In genomic region chr7:151019130-151019447, GRCh38 we compare ENCODE assay signal across 9 cellular contexts. TPM values are rescaled to one million over a fixed set of nuclear protein-coding genes. Genes with fewer than 3 reads are reported as not detected.
DNase-seq lines count a peak whose midpoint lies in the region; ATAC-seq and TF ChIP-seq lines count a peak whose summit lies in the region.
"Had no signal": no experiment of that assay in that cellular context is flagged by ENCODE, and none has a peak within 500 bp of the region (broad histone marks: within the 10 kb centered on the region; RNA-seq: fewer than 3 reads in every experiment).

No MANE protein-coding gene starts in this region.

- no peaks in the 10 kb centered on the region for H3K27me3 ChIP-seq in CD4-positive, alpha-beta memory T cell (ENCODE audit: insufficient read depth, low read length)
- H3K27me3 ChIP-seq in heart left ventricle: peaks cover 3 to 43% (median 19%) of the 10 kb centered on the region in 9 donors
- peaks cover 20% of the 10 kb centered on the region for H3K27me3 ChIP-seq in rectal smooth muscle tissue (ENCODE audit: control insufficient read depth, insufficient read depth, low read length)

- TF ChIP-seq CTCF in heart left ventricle (IDR thresholded peaks at IDR 0.05) (no peak), RWPE1 (conservative IDR thresholded peaks at IDR 0.05; ENCODE audit: low read depth) (no peak)

- H3K27ac ChIP-seq in CD4-positive, alpha-beta memory T cell (ENCODE audit: low read depth, low read length): no peak overlapping the region
- H3K27ac ChIP-seq in heart left ventricle: no peak overlapping the region
- no peak overlapping the region for H3K27ac ChIP-seq in rectal smooth muscle tissue (ENCODE audit: low read depth, low read length)
- no peak overlapping the region for H3K27ac ChIP-seq in RWPE1

- H3K27me3 Mint-ChIP-seq in CD4-positive, alpha-beta memory T cell: peaks cover 1 to 10% of the 10 kb centered on the region in 2 donors
- H3K27me3 Mint-ChIP-seq in T-cell: peaks cover 0 to 15% of the 10 kb centered on the region in 2 donors

- peak overlapping the region; percentile 54 to 94 (median 70) for H3K4me3 Mint-ChIP-seq in CD4-positive, alpha-beta memory T cell
- peak overlapping the region; percentile 41 to 84 (median 72) for H3K4me3 Mint-ChIP-seq in T-cell

- peaks cover 0 to 1% of the 10 kb centered on the region in 2 donors for H3K36me3 Mint-ChIP-seq in CD4-positive, alpha-beta memory T cell
- H3K36me3 Mint-ChIP-seq in T-cell: peaks cover 5% of the 10 kb centered on the region

- H3K9me3 ChIP-seq in CD4-positive, alpha-beta memory T cell (ENCODE audit: control insufficient read depth in 1 of 2, low read length in 2 of 2): no peaks in the 10 kb centered on the region
- H3K9me3 ChIP-seq in heart left ventricle: no peaks in the 10 kb centered on the region

- H3K36me3 ChIP-seq in CD4-positive, alpha-beta memory T cell (ENCODE audit: insufficient read depth, low read length): no peaks in the 10 kb centered on the region
- peaks cover 0 to under 1% (median 0%) of the 10 kb centered on the region in 9 donors for H3K36me3 ChIP-seq in heart left ventricle
- no peaks in the 10 kb centered on the region for H3K36me3 ChIP-seq in rectal smooth muscle tissue (ENCODE audit: control insufficient read depth, insufficient read depth, low read length)

- TF ChIP-seq POLR2A in heart left ventricle (IDR thresholded peaks at IDR 0.05): no peak

- H3K4me3 ChIP-seq in CD4-positive, alpha-beta memory T cell (ENCODE audit: low read length in 2 of 2): peak overlapping the region in 1 of 2 donors; percentile 68
- H3K4me3 ChIP-seq in heart left ventricle (peak overlapping the region in 7 of 12 donors; percentile 17 to 40 (median 32)), rectal smooth muscle tissue (ENCODE audit: low read length) (peak overlapping the region; percentile 39)

- POLR2A ChIA-PET in CD4-positive, alpha-beta memory T cell (lab: Charles Lee; ENCODE audit: partially characterized antibody): interaction anchor here (0.9 to 13.0 kb wide), 16 partner anchors 10 to 121 kb away, joined by 3 to 182 read pairs (median 4); partner anchors contain the start of genes ABCB8, SLC4A2 and TMUB1
- POLR2A ChIA-PET in T-cell (lab: Charles Lee): interaction anchor here in 1 of 2 donors (0.9 to 1.0 kb wide), 2 partner anchors 9 to 11 kb away, joined by 3 read pairs; partner anchors contain the start of gene ABCB8
- POLR2A ChIA-PET in RWPE1 (lab: Yijun Ruan, JAX; ENCODE audit: low non-redundant PET): no interaction called here

- peak overlapping the region in 2 of 7 donors; percentile 56 to 97 for H3K27ac Mint-ChIP-seq in CD4-positive, alpha-beta memory T cell
- H3K27ac Mint-ChIP-seq in T-cell: peak overlapping the region in 1 of 2 donors; percentile 45

- CTCF ChIA-PET in CD4-positive, alpha-beta memory T cell (lab: Charles Lee; ENCODE audit: partially characterized antibody): interaction anchor here (0.6 to 7.4 kb wide), 24 partner anchors 9 to 658 kb away, joined by 3 to 98 read pairs (median 6); partner anchors contain the start of genes ABCB8 and NOS3
- CTCF ChIA-PET in T-cell (lab: Charles Lee): interaction anchor here (0.6 to 3.8 kb wide), 10 partner anchors 8 to 154 kb away, joined by 3 to 19 read pairs (median 3); partner anchors contain the start of genes ABCB8 (in 1 of the 2) and FASTK (in 1 of the 2)
- CTCF ChIA-PET in RWPE1 (lab: Yijun Ruan, JAX): interaction anchor here (0.9 to 1.2 kb wide), 3 partner anchors 9 to 137 kb away, joined by 3 to 5 read pairs (median 5); no protein-coding TSS in a partner anchor

- no peak for DNase-seq in CD4-positive, alpha-beta memory T cell
- no peak for DNase-seq in T-cell
- no peak for DNase-seq in heart left ventricle
- no peak for DNase-seq in RWPE1 (ENCODE audit: low spot score)
- no peak for DNase-seq in hepatic stellate cell (ENCODE audit: low spot score)
- DNase-seq in H4 (ENCODE audit: low spot score): no peak
- DNase-seq in GOT3 (lab: John Stamatoyannopoulos, UW): no peak
- DNase-seq: SW 1271 had no signal

- no peak overlapping the region for H3K9ac ChIP-seq in rectal smooth muscle tissue (ENCODE audit: low read length)

- ATAC-seq in T-cell (replicated peaks in 1 of 4) (no peak), heart left ventricle (no peak)

- WGBS in heart left ventricle, 4 donors: 26 to 56% (median 31%) methylated on average over 13 to 20 of the region's 20 CpGs

- no peaks in the 10 kb centered on the region for H3K9me3 Mint-ChIP-seq in CD4-positive, alpha-beta memory T cell
- no peaks in the 10 kb centered on the region for H3K9me3 Mint-ChIP-seq in T-cell

- H3K4me1 ChIP-seq in CD4-positive, alpha-beta memory T cell (ENCODE audit: insufficient read depth, low read length): peaks cover 49% of the 10 kb centered on the region
- H3K4me1 ChIP-seq in heart left ventricle: peaks cover 0 to 25% (median 13%) of the 10 kb centered on the region in 12 donors
- H3K4me1 ChIP-seq in rectal smooth muscle tissue (ENCODE audit: control insufficient read depth, insufficient read depth, low read length): peaks cover 6% of the 10 kb centered on the region

- H3K4me1 Mint-ChIP-seq in CD4-positive, alpha-beta memory T cell: peaks cover 35 to 55% (median 46%) of the 10 kb centered on the region in 4 donors
- H3K4me1 Mint-ChIP-seq in T-cell: peaks cover 45 to 57% (median 53%) of the 10 kb centered on the region in 3 donors

- intact Hi-C loops in CD4-positive, alpha-beta memory T cell (cut with micrococcal nuclease): loop anchor here (2.0 to 10.0 kb wide), 2 partner anchors 40 to 326 kb away; partner anchors contain the start of genes NUB1 and SLC4A2
- intact Hi-C loops in heart left ventricle (cut with DNase I): loop anchor here in 1 of 10 donors (5.0 kb wide), 1 partner anchor 93 kb away; no protein-coding TSS in a partner anchor

RNA-seq across cellular contexts. Expression of gene ATG9B, which starts 5.2 kb away (rescaled TPM):
- total RNA-seq in CD4-positive, alpha-beta memory T cell: 10 to 100 TPM; 29.3 to 29.9 TPM
- 10 to 100 TPM; 16.9 to 36.6 TPM for polyA plus RNA-seq in CD4-positive, alpha-beta memory T cell
- 10 to 100 TPM; 24.0 to 37.0 (median 31.8) TPM for total RNA-seq in T-cell
- total RNA-seq in heart left ventricle: 1 to 10 TPM in 1 of 9 donors, under 1 TPM in 1, not detected in 7; 0.07 to 1.0 TPM
- polyA plus RNA-seq in heart left ventricle: under 1 TPM; 0.26 to 0.38 TPM
- 0.17 TPM in 1 of 2 replicates, not detected in the other for total RNA-seq in H4 (2014; rRNA removed; shearing (Covaris generic))

RNA-seq across cellular contexts. Expression of gene ABCB8, which starts 9.2 kb away (rescaled TPM):
- 10 to 100 TPM; 71.2 to 75.8 TPM for total RNA-seq in CD4-positive, alpha-beta memory T cell
- 10 to 100 TPM; 17.8 to 22.8 TPM for polyA plus RNA-seq in CD4-positive, alpha-beta memory T cell
- total RNA-seq in T-cell (10 to 100 TPM; 72.4 to 83.0 (median 74.8) TPM), heart left ventricle (10 to 100 TPM; 13.6 to 34.5 (median 26.0) TPM)
- polyA plus RNA-seq in heart left ventricle: 10 to 100 TPM; 20.9 to 29.0 TPM
- total RNA-seq in H4 (2014; rRNA removed; shearing (Covaris generic)): 25.2 and 26.5 TPM in 2 replicates

RNA-seq across cellular contexts. Expression of gene NOS3, which starts 28.3 kb away (rescaled TPM):
- 1 to 10 TPM; 4.0 to 4.6 TPM for total RNA-seq in CD4-positive, alpha-beta memory T cell
- 10 to 100 TPM in 1 of 2 donors, 1 to 10 TPM in 1; 6.6 to 14.9 TPM for polyA plus RNA-seq in CD4-positive, alpha-beta memory T cell
- total RNA-seq in T-cell (10 to 100 TPM in 1 of 5 donors, 1 to 10 TPM in 4; 4.8 to 10.1 (median 5.0) TPM), heart left ventricle (10 to 100 TPM in 7 of 9 donors, 1 to 10 TPM in 2; 9.4 to 49.4 (median 17.3) TPM)
- 10 to 100 TPM in 1 of 2 donors, 1 to 10 TPM in 1; 8.9 to 20.5 TPM for polyA plus RNA-seq in heart left ventricle
- total RNA-seq in H4 (2014; rRNA removed; shearing (Covaris generic)): 0.29 and 0.60 TPM in 2 replicates

RNA-seq across cellular contexts. Expression of gene ASIC3, which starts 29.2 kb away (rescaled TPM):
- 10 to 100 TPM; 10.6 to 11.6 TPM for total RNA-seq in CD4-positive, alpha-beta memory T cell
- not detected for polyA plus RNA-seq in CD4-positive, alpha-beta memory T cell
- total RNA-seq in T-cell (10 to 100 TPM in 4 of 5 donors, 1 to 10 TPM in 1; 9.8 to 16.0 (median 11.9) TPM), heart left ventricle (1 to 10 TPM; 2.7 to 8.2 (median 4.8) TPM)
- 10 to 100 TPM in 1 of 2 donors, 1 to 10 TPM in 1; 2.8 to 12.9 TPM for polyA plus RNA-seq in heart left ventricle
- total RNA-seq in H4 (2014; rRNA removed; shearing (Covaris generic)): 0.10 TPM in 1 of 2 replicates, not detected in the other

RNA-seq across cellular contexts. Expression of gene CDK5, which starts 38.6 kb away (rescaled TPM):
- 1 to 10 TPM; 6.3 to 7.5 TPM for total RNA-seq in CD4-positive, alpha-beta memory T cell
- polyA plus RNA-seq in CD4-positive, alpha-beta memory T cell: 10 to 100 TPM; 10.8 to 15.2 TPM
- total RNA-seq in T-cell: 1 to 10 TPM; 5.3 to 8.4 (median 6.5) TPM
- total RNA-seq in heart left ventricle: 10 to 100 TPM in 1 of 9 donors, 1 to 10 TPM in 8; 5.6 to 13.7 (median 8.5) TPM
- 1 to 10 TPM; 6.2 to 7.6 TPM for polyA plus RNA-seq in heart left ventricle
- 43.8 and 46.0 TPM in 2 replicates for total RNA-seq in H4 (2014; rRNA removed; shearing (Covaris generic))

Comparison
In these comparisons a context has a peak if more than half of its experiments do, and no peak if none do; other contexts are left out.
1. RNA of gene ATG9B, which starts 5.2 kb away (total RNA-seq): 24.0 to 37.0 TPM in T-cell and 29.3 to 29.9 TPM in CD4-positive, alpha-beta memory T cell; 0.17 TPM in H4 and 0.07 to 1.0 TPM in heart left ventricle; every median in the first group is over 10 times any median in the second.